Comparison of ENCODE assay signal across 20 cellular contexts in the genomic region with DNA sequence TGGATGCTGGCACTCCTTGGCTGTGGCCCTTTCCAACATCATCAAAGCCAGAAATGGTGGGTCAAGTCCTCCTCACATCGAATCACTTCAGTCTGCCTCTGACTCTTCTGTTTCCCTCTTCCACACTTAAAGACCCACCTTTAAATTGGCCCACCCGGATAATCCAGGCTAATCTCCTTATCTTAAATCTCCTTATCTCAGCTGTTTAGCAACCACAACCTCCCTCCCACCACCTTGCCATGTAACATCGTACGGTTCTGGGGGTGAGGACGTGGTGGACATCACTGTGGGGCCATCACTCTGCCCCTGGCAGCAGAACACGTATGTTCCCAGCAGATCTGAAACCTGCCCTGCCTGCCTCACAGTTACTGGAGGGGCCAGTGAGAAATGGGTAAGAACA. TPM values are rescaled to one million over a fixed set of nuclear protein-coding genes. Genes with fewer than 3 reads are reported as not detected.
DNase-seq lines count a peak whose midpoint lies in the region; ATAC-seq and TF ChIP-seq lines count a peak whose summit lies in the region.
"Had no signal": no experiment of that assay in that cellular context is flagged by ENCODE, and none has a peak within 500 bp of the region (broad histone marks: within the 10 kb centered on the region; RNA-seq: fewer than 3 reads in every experiment).

No MANE protein-coding gene starts in this region.

- peaks cover 8% of the 10 kb centered on the region for H3K36me3 Mint-ChIP-seq in glutamatergic neuron (ENCODE audit: unreplicated experiment)
- H3K36me3 Mint-ChIP-seq: CD4-positive, CD25-positive, alpha-beta regulatory T cell; CD8-positive, alpha-beta memory T cell had no signal

- H3K9ac ChIP-seq in Karpas-422 (ENCODE audit: low read length), result no peak overlapping the region
- H3K9ac ChIP-seq: GM23248 had no signal

- H3K4me3 ChIP-seq in Karpas-422 (ENCODE audit: low read length) (no peak overlapping the region), SJCRH30 (peak overlapping the region; percentile 66)
- H3K4me3 ChIP-seq: GM23248, HAP-1, K562 had no signal

- no peaks in the 10 kb centered on the region for H3K79me2 ChIP-seq in Karpas-422 (ENCODE audit: low read length)

- H3K4me1 ChIP-seq in Karpas-422 (ENCODE audit: low read length), result peaks cover 9% of the 10 kb centered on the region
- peaks cover 29% of the 10 kb centered on the region for H3K4me1 ChIP-seq in SJCRH30
- H3K4me1 ChIP-seq: BE2C, HAP-1 had no signal

- H3K36me3 ChIP-seq in Karpas-422 (ENCODE audit: insufficient read depth, low read length), result no peaks in the 10 kb centered on the region
- peaks cover 25% of the 10 kb centered on the region; the same call in 1 of the 2 replicates for H3K36me3 ChIP-seq in SJCRH30
- H3K36me3 ChIP-seq: HAP-1 had no signal

- no peak for DNase-seq in Karpas-422
- DNase-seq in SJCRH30, result no peak
- no peak for DNase-seq in glutamatergic neuron
- peak; percentile 16 for DNase-seq in retina
- DNase-seq in stimulated activated CD4-positive, alpha-beta T cell treated with anti-CD3 and anti-CD28 coated beads, Interleukin-4, amount 100 ng/mL, for 24 hours, result no peak
- no peak for DNase-seq in NCI-H226
- DNase-seq in DMS79 (lab: John Stamatoyannopoulos, UW), result no peak
- DNase-seq: BE2C; CD4-positive, CD25-positive, alpha-beta regulatory T cell; CD8-positive, alpha-beta memory T cell; COR-L47; DMS153; DMS79 treated with DMSO at 0.1 percent for 48 hours; GF-D8; GM23248; IMR-90 had no signal

- no peaks in the 10 kb centered on the region for H3K27me3 ChIP-seq in Karpas-422 (ENCODE audit: low read length)
- H3K27me3 ChIP-seq in SJCRH30, result no peaks in the 10 kb centered on the region
- H3K27me3 ChIP-seq: BE2C had no signal

- no peak overlapping the region for H3K27ac Mint-ChIP-seq in glutamatergic neuron (ENCODE audit: unreplicated experiment)
- H3K27ac Mint-ChIP-seq: CD4-positive, CD25-positive, alpha-beta regulatory T cell had no signal

- H3K9me2 ChIP-seq in Karpas-422 (replicated peaks; ENCODE audit: insufficient read depth, low read length), result no peaks in the 10 kb centered on the region

- peak overlapping the region; percentile 93 for H3K4me3 Mint-ChIP-seq in glutamatergic neuron (ENCODE audit: unreplicated experiment)
- H3K4me3 Mint-ChIP-seq: CD4-positive, CD25-positive, alpha-beta regulatory T cell; CD8-positive, alpha-beta memory T cell had no signal

- no peak for TF ChIP-seq CTCF in glutamatergic neuron (IDR thresholded peaks at IDR 0.05; ENCODE audit: partially characterized antibody, unreplicated experiment)

- H3K4me2 ChIP-seq in Karpas-422 (ENCODE audit: low read depth, low read length, poor library complexity, severe bottlenecking), result peak overlapping the region; percentile 34

- H3K9me3 ChIP-seq in Karpas-422 (ENCODE audit: low read length) (no peaks in the 10 kb centered on the region), SJCRH30 (replicated peaks) (no peaks in the 10 kb centered on the region)
- H3K9me3 ChIP-seq: BE2C, HAP-1 had no signal

- peaks cover 64% of the 10 kb centered on the region for H3K4me1 Mint-ChIP-seq in glutamatergic neuron (ENCODE audit: low read depth, unreplicated experiment)
- H3K4me1 Mint-ChIP-seq: CD4-positive, CD25-positive, alpha-beta regulatory T cell; CD8-positive, alpha-beta memory T cell had no signal

- H4K20me1 ChIP-seq in Karpas-422 (ENCODE audit: insufficient read depth, low read depth, low read length), result no peaks in the 10 kb centered on the region

- peaks cover 22% of the 10 kb centered on the region for H3K9me3 Mint-ChIP-seq in glutamatergic neuron (ENCODE audit: unreplicated experiment)
- H3K9me3 Mint-ChIP-seq: CD8-positive, alpha-beta memory T cell had no signal

- H2AFZ ChIP-seq in Karpas-422 (ENCODE audit: low read length), result no peak overlapping the region
- H2AFZ ChIP-seq: GM23248 had no signal

- ATAC-seq in esophagus mucosa, result no peak
- ATAC-seq: K562 had no signal

- H3K27ac ChIP-seq in Karpas-422 (ENCODE audit: low read length), result no peak overlapping the region
- no peak overlapping the region for H3K27ac ChIP-seq in SJCRH30
- H3K27ac ChIP-seq: GM23248 had no signal

- H3K27me3 Mint-ChIP-seq in glutamatergic neuron (ENCODE audit: unreplicated experiment), result peaks cover 23% of the 10 kb centered on the region

RNA-seq across cellular contexts. Expression of a gene that starts 11.5 kb away (rescaled TPM):
- not detected in 2 replicates for total RNA-seq in Karpas-422 (2014; rRNA removed; shearing (Covaris generic); ENCODE audit: low replicate concordance)
- 42.3 and 44.1 TPM in 2 replicates for total RNA-seq in SJCRH30 (2014; rRNA removed; shearing (Covaris generic))
- total RNA-seq in glutamatergic neuron (ENCODE audit: unreplicated experiment) (590 TPM), esophagus mucosa (not detected)
- total RNA-seq: A172; CD4-positive, CD25-positive, alpha-beta regulatory T cell; CD8-positive, alpha-beta memory T cell; IMR-90; K562 had no signal

RNA-seq across cellular contexts. Expression of a gene that starts 20.2 kb away (rescaled TPM):
- total RNA-seq in Karpas-422 (2014; rRNA removed; shearing (Covaris generic); ENCODE audit: low replicate concordance), result 10.3 and 16.3 TPM in 2 replicates
- total RNA-seq in SJCRH30 (2014; rRNA removed; shearing (Covaris generic)), result 80.3 and 80.8 TPM in 2 replicates
- total RNA-seq in glutamatergic neuron (ENCODE audit: unreplicated experiment) (15.3 TPM), esophagus mucosa (4.2 TPM)

Comparison
In these comparisons a context has a peak if more than half of its experiments do, and no peak if none do; other contexts are left out.
1. RNA of a gene that starts 11.5 kb away (total RNA-seq): 590 TPM in glutamatergic neuron (single experiment) and 42.3 to 44.1 TPM in SJCRH30; not detected in Karpas-422 and not detected in esophagus mucosa (single experiment); every median in the first group is over 10 times any median in the second.